ENCODE assay signal across 8 cellular contexts in the genomic region with DNA sequence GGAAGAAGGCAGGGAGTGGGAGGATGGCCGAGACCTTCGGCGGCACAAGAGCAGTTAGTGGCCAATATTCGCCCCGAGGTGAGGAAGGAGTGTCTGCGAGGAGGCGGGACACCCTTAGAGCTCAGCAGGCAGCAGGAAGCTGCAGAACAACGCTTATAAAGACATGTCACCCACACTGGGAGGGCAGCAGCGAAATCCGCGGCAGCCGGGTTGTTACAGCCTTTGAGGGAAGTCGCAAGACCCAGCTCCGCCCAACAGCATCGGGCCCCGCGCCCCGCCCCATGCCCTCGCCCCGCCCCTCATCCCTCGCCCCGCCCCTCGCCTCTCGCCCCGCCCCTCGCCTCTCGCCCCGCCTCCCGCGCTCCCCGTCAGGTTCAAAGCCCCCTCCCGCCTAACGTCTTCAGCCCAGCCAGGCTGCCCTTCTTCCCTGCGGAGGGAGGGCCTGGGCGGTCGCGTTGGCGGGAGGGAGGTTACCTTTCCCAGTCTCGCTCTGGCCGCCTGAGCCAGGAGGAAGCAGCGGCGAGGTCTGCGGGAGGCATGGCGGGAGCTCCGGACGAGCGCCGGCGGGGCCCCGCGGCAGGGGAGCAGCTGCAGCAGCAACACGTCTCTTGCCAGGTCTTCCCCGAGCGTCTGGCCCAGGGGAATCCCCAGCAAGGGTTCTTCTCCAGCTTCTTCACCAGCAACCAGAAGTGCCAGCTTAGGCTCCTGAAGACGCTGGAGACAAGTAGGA. TPM values are rescaled to one million over a fixed set of nuclear protein-coding genes. Genes with fewer than 3 reads are reported as not detected.
A peak's percentile ranks its signal among the peaks of the same experiment; 100 is the strongest.
DNase-seq lines count a peak whose midpoint lies in the region; ATAC-seq, FAIRE-seq and TF ChIP-seq lines count a peak whose summit lies in the region.

A gene with protein sequence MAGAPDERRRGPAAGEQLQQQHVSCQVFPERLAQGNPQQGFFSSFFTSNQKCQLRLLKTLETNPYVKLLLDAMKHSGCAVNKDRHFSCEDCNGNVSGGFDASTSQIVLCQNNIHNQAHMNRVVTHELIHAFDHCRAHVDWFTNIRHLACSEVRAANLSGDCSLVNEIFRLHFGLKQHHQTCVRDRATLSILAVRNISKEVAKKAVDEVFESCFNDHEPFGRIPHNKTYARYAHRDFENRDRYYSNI (plus strand): TSS at position 403 of the 730 bp plus-strand sequence. CDS start 135 bp downstream, at position 538.

- TF ChIP-seq CTCF in WI38 (IDR thresholded peaks at IDR 0.05; ENCODE audit: low read depth, low read length) (no peak), bronchial epithelial cell (IDR thresholded peaks at IDR 0.05; ENCODE audit: insufficient read depth, low read length, severe bottlenecking) (no peak)

- peaks cover 39 to 48% of the 10 kb centered on the region in 2 donors for H3K4me1 Mint-ChIP-seq in immature natural killer cell

- in situ Hi-C loops in GM18951 (cut with MboI; ENCODE audit: low sequenced_read_pairs, unreplicated experiment) = no loop called here

- FAIRE-seq in bronchial epithelial cell (lab: Jason Lieb, UNC) = no peak

- H3K4me3 Mint-ChIP-seq in immature natural killer cell = peak within 1 kb of the TSS; percentile 84 to 98 (median 94)

- no peaks in the 10 kb centered on the region for H3K36me3 ChIP-seq in bronchial epithelial cell (ENCODE audit: control insufficient read depth, insufficient read depth, low read length)

- H3K27ac Mint-ChIP-seq in immature natural killer cell = peak within 1 kb of the TSS; percentile 97 to 99 (median 98)

- no peaks in the 10 kb centered on the region for H3K9me3 Mint-ChIP-seq in immature natural killer cell

- H3K27me3 Mint-ChIP-seq in immature natural killer cell (ENCODE audit: low read depth in 3 of 3) = peaks cover 5 to 7% (median 6%) of the 10 kb centered on the region in 3 donors

- no peaks in the 10 kb centered on the region for H3K27me3 ChIP-seq in bronchial epithelial cell (ENCODE audit: control insufficient read depth, insufficient read depth, low read length)

- no peaks in the 10 kb centered on the region for H3K36me3 Mint-ChIP-seq in immature natural killer cell

- ATAC-seq in HG03175 (IDR thresholded peaks at IDR 0.05; ENCODE audit: unreplicated experiment) = peak; percentile 90

- H3K4me3 ChIP-seq in WI38 (ENCODE audit: low read depth, low read length) (peak within 1 kb of the TSS; percentile 76), bronchial epithelial cell (ENCODE audit: low read depth, low read length) (peak within 1 kb of the TSS; percentile 47)

- peak; percentile 94 for TF ChIP-seq POLR2A in GM18951 (IDR thresholded peaks at IDR 0.05; ENCODE audit: extremely low read depth, insufficient read depth, insufficient read length)

- DNase-seq in AG08395 (ENCODE audit: low spot score) (peak; percentile 95), NCI-H2227 treated with DMSO at 0.1 percent for 48 hours (lab: John Stamatoyannopoulos, UW) (peak; percentile 95), bronchial epithelial cell (ENCODE audit: low read depth) (peak; percentile 82), immature natural killer cell (peak; percentile 91 to 97 (median 96)), smooth muscle cell of the brain vasculature (ENCODE audit: low read depth, low spot score) (peak; percentile 53)

RNA-seq across cellular contexts. Expression of the gene that starts here (rescaled TPM):
- 6.6 and 10.8 TPM in 2 replicates for total RNA-seq in bronchial epithelial cell
- 10 to 100 TPM; 17.3 to 23.8 (median 19.3) TPM for polyA plus RNA-seq in immature natural killer cell

Comparison
In these comparisons a context has a peak if more than half of its experiments do, and no peak if none do; other contexts are left out.
1. Peak in every context shown above with its lines: DNase-seq, ATAC-seq and H3K4me3 ChIP-seq.